20 cellular contexts compared by ENCODE assay signal in the genomic region with DNA sequence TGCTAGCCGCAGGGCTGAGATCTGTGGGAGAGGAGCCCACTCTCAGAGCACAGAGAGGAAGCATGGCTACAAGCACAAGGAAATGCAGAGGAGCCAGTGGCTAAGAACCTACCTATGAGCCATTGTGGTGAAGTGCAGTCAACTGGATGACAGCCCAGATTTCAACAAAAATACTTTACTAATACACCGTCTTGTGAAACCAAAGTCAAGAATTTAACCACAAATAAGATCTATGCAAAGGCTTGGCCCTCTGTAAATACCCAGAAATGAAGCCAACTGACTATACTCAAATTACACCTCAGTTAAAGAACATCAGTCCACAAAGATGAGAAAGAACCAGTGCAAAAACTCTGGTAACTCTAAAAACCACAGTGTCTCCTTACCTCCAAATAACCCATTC. TPM values are rescaled to one million over a fixed set of nuclear protein-coding genes. Genes with fewer than 3 reads are reported as not detected.
DNase-seq lines count a peak whose midpoint lies in the region; FAIRE-seq and TF ChIP-seq lines count a peak whose summit lies in the region.
"Had no signal": no experiment of that assay in that cellular context is flagged by ENCODE, and none has a peak within 500 bp of the region (broad histone marks: within the 10 kb centered on the region; RNA-seq: fewer than 3 reads in every experiment).

No MANE protein-coding gene starts in this region.

- no peak for TF ChIP-seq CTCF in fibroblast of the aortic adventitia (IDR thresholded peaks at IDR 0.05; ENCODE audit: insufficient read depth, low read length)

- intact Hi-C loops in head of caudate nucleus (cut with DNase I): no loop called here

- H3K4me3 ChIP-seq in fibroblast of the aortic adventitia (ENCODE audit: low read depth, low read length): no peak overlapping the region
- H3K4me3 ChIP-seq: BLaER1 treated with 17β-estradiol and CSF1 and Interleukin-3, amounts not matched to agents 10 nM and 100 nM; K562; transverse colon had no signal

- no peak overlapping the region for H3K27ac ChIP-seq in caudate nucleus (ENCODE audit: low read depth, low read length)
- H3K27ac ChIP-seq: transverse colon had no signal

- DNase-seq in LHCN-M2 (ENCODE audit: low read depth): peak; percentile 93
- peak; percentile 96 for DNase-seq in amniotic epithelial cell (ENCODE audit: low read depth)
- peak; percentile 84 for DNase-seq in fibroblast of the aortic adventitia (ENCODE audit: low read depth)
- DNase-seq in urothelium cell line (ENCODE audit: low spot score): peak; percentile 58
- no peak for DNase-seq in caudate nucleus (lab: John Stamatoyannopoulos, UW)
- DNase-seq in anterior cingulate cortex (lab: John Stamatoyannopoulos, UW): no peak
- DNase-seq in head of caudate nucleus: no peak
- DNase-seq: activated CD4-positive, alpha-beta T cell treated with anti-CD3 and anti-CD28 coated beads for 1 hour; activated CD8-positive, alpha-beta memory T cell treated with anti-CD3 and anti-CD28 coated beads, Interleukin-2, amount 50 U/mL, for 48 hours; DMS153; naive thymus-derived CD4-positive, alpha-beta T cell; NCI-H1092 treated with DMSO at 0.1 percent for 48 hours; posterior cingulate gyrus; Right ventricle myocardium superior; T-helper 2 cell; transverse colon had no signal

- no peak for FAIRE-seq in urothelium cell line (lab: Jason Lieb, UNC)
- FAIRE-seq: GM18507, GM19239, K562 had no signal

RNA-seq across cellular contexts. Expression of a gene that starts 40.1 kb away (rescaled TPM):
- total RNA-seq in LHCN-M2 (2014; rRNA removed) (21.0 and 23.6 TPM in 2 replicates), fibroblast of the aortic adventitia (ENCODE audit: low replicate concordance) (5.2 and 9.8 TPM in 2 replicates)
- polyA plus RNA-seq in LHCN-M2 (2012): 4.9 TPM
- total RNA-seq: K562; naive thymus-derived CD4-positive, alpha-beta T cell had no signal
- polyA plus RNA-seq: K562; naive thymus-derived CD4-positive, alpha-beta T cell had no signal

Comparison
In these comparisons a context has a peak if more than half of its experiments do, and no peak if none do; other contexts are left out.
1. DNase-seq: peak in LHCN-M2 (single experiment), amniotic epithelial cell (single experiment), fibroblast of the aortic adventitia (single experiment) and urothelium cell line (single experiment); none in caudate nucleus (0 of 61), anterior cingulate cortex (0 of 58) and head of caudate nucleus (0 of 42).